In genomic region chr6:40721252-40721936, GRCh38 we compare ENCODE assay signal across 1 cellular context.
TF ChIP-seq lines count a peak whose summit lies in the region.

No MANE protein-coding gene starts in this region.

TF ChIP-seq in H1, 55 proteins besides CTCF, POLR2A, EP300 and RAD21 (continued from another document):
- TF ChIP-seq CHD7 (IDR thresholded peaks at IDR 0.05; ENCODE audit: insufficient replicate concordance, low read length) (no peak), SIN3A (conservative IDR thresholded peaks at IDR 0.05 in 1 of 2, IDR thresholded peaks at IDR 0.05 in 1 of 2; ENCODE audit: low read depth in 1 of 2, low read length in 2 of 2) (no peak), RXRA (IDR thresholded peaks at IDR 0.05; ENCODE audit: insufficient read depth, low read depth, low read length) (no peak), TCF12 (IDR thresholded peaks at IDR 0.05; ENCODE audit: low read depth, low read length) (no peak), MAFK (IDR thresholded peaks at IDR 0.05; ENCODE audit: low read depth, low read length) (no peak), CBX8 (IDR thresholded peaks at IDR 0.05; ENCODE audit: borderline replicate concordance, low read depth, low read length) (no peak), KDM1A (IDR thresholded peaks at IDR 0.05; ENCODE audit: borderline replicate concordance, low read length) (no peak), RNF2 (IDR thresholded peaks at IDR 0.05; ENCODE audit: borderline replicate concordance, low read depth, low read length, missing control alignments, poor library complexity, severe bottlenecking) (no peak)
